ENCODE assay signal across 13 cellular contexts in genomic region chr16:88478115-88478514, GRCh38. TPM values are rescaled to one million over a fixed set of nuclear protein-coding genes. Genes with fewer than 3 reads are reported as not detected.
A peak's percentile ranks its signal among the peaks of the same experiment; 100 is the strongest.
DNase-seq lines count a peak whose midpoint lies in the region; ATAC-seq and FAIRE-seq lines count a peak whose summit lies in the region.
"Had no signal": no experiment of that assay in that cellular context is flagged by ENCODE, and none has a peak within 500 bp of the region (broad histone marks: within the 10 kb centered on the region; RNA-seq: fewer than 3 reads in every experiment).

No MANE protein-coding gene starts in this region.

- H3K4me3 Mint-ChIP-seq in activated naive CD8-positive, alpha-beta T cell treated with anti-CD3 and anti-CD28 coated beads, Interleukin-2, amount 50 U/mL, for 24 hours = no peak overlapping the region

- H3K4me1 Mint-ChIP-seq in activated naive CD8-positive, alpha-beta T cell treated with anti-CD3 and anti-CD28 coated beads, Interleukin-2, amount 50 U/mL, for 24 hours = peaks cover 38% of the 10 kb centered on the region

- H3K36me3 Mint-ChIP-seq in activated naive CD8-positive, alpha-beta T cell treated with anti-CD3 and anti-CD28 coated beads, Interleukin-2, amount 50 U/mL, for 24 hours (ENCODE audit: low read depth) = no peaks in the 10 kb centered on the region

- DNase-seq in NCI-H1417 (lab: John Stamatoyannopoulos, UW) (peak; percentile 10 to 78 (median 56)), NCI-H1417 treated with DMSO at 0.1 percent for 48 hours (lab: John Stamatoyannopoulos, UW) (no peak), T-helper 9 cell (peak; percentile 29), frontal cortex (ENCODE audit: low spot score in 2 of 2) (no peak), NCI-H2107 treated with DMSO at 0.1 percent for 48 hours (lab: John Stamatoyannopoulos, UW; ENCODE audit: unreplicated experiment) (no peak)
- DNase-seq in activated naive CD8-positive, alpha-beta T cell treated with anti-CD3 and anti-CD28 coated beads, Interleukin-2, amount 50 U/mL, for 24 hours = peak; percentile 47
- DNase-seq in stimulated activated CD4-positive, alpha-beta T cell treated with anti-CD3 and anti-CD28 coated beads, Interleukin-2, amount 100 ng/mL, for 4 hours (ENCODE audit: low read depth) = peak; percentile 26
- DNase-seq: 8988T, NCI-H2081, OCI-M1, T1000 had no signal

- ATAC-seq in activated naive CD8-positive, alpha-beta T cell treated with anti-CD3 and anti-CD28 coated beads, Interleukin-2, amount 50 U/mL, for 24 hours = peak; percentile 46
- no peak for ATAC-seq in HG03039 (IDR thresholded peaks at IDR 0.05; ENCODE audit: unreplicated experiment)

- H3K27ac Mint-ChIP-seq in activated naive CD8-positive, alpha-beta T cell treated with anti-CD3 and anti-CD28 coated beads, Interleukin-2, amount 50 U/mL, for 24 hours = peak overlapping the region; percentile 60

- H3K9me3 Mint-ChIP-seq in activated naive CD8-positive, alpha-beta T cell treated with anti-CD3 and anti-CD28 coated beads, Interleukin-2, amount 50 U/mL, for 24 hours = no peaks in the 10 kb centered on the region

- H3K27me3 Mint-ChIP-seq in activated naive CD8-positive, alpha-beta T cell treated with anti-CD3 and anti-CD28 coated beads, Interleukin-2, amount 50 U/mL, for 24 hours = no peaks in the 10 kb centered on the region

- FAIRE-seq in frontal cortex (lab: Jason Lieb, UNC) = no peak
- FAIRE-seq: endothelial cell of umbilical vein had no signal

RNA-seq across cellular contexts. Expression of gene ZFPM1, which starts 25.0 kb away (rescaled TPM):
- total RNA-seq in frontal cortex = 1.2 TPM

Comparison
In these comparisons a context has a peak if more than half of its experiments do, and no peak if none do; other contexts are left out.
1. DNase-seq: peak in NCI-H1417 (3 of 3), T-helper 9 cell (single experiment), activated naive CD8-positive, alpha-beta T cell treated with anti-CD3 and anti-CD28 coated beads, Interleukin-2, amount 50 U/mL, for 24 hours (single experiment) and stimulated activated CD4-positive, alpha-beta T cell treated with anti-CD3 and anti-CD28 coated beads, Interleukin-2, amount 100 ng/mL, for 4 hours (single experiment); none in NCI-H1417 treated with DMSO at 0.1 percent for 48 hours (single experiment), frontal cortex (0 of 2) and NCI-H2107 treated with DMSO at 0.1 percent for 48 hours (single experiment).